ENCODE assay signal across 11 cellular contexts in genomic region chr11:95711162-95711944, GRCh38.
A peak's percentile ranks its signal among the peaks of the same experiment; 100 is the strongest.
DNase-seq lines count a peak whose midpoint lies in the region; ATAC-seq lines count a peak whose summit lies in the region.
"Had no signal": no experiment of that assay in that cellular context is flagged by ENCODE, and none has a peak within 500 bp of the region (broad histone marks: within the 10 kb centered on the region; RNA-seq: fewer than 3 reads in every experiment).

No MANE protein-coding gene starts in this region.

- H3K27ac ChIP-seq in CD4-positive, CD25-positive, alpha-beta regulatory T cell (ENCODE audit: insufficient read depth, low read length, poor library complexity, severe bottlenecking) = peak overlapping the region; percentile 2
- H3K27ac ChIP-seq in CD8-positive, alpha-beta memory T cell (ENCODE audit: low read depth, low read length) = no peak overlapping the region
- H3K27ac ChIP-seq: parathyroid adenoma had no signal

- no peaks in the 10 kb centered on the region for H3K36me3 Mint-ChIP-seq in CD4-positive, CD25-positive, alpha-beta regulatory T cell
- no peaks in the 10 kb centered on the region for H3K36me3 Mint-ChIP-seq in effector memory CD8-positive, alpha-beta T cell (ENCODE audit: insufficient read depth)
- H3K36me3 Mint-ChIP-seq in CD8-positive, alpha-beta memory T cell = no peaks in the 10 kb centered on the region

- peaks cover 0 to 2% (median 0%) of the 10 kb centered on the region in 7 donors for H3K9me3 Mint-ChIP-seq in CD4-positive, CD25-positive, alpha-beta regulatory T cell
- no peaks in the 10 kb centered on the region for H3K9me3 Mint-ChIP-seq in effector memory CD8-positive, alpha-beta T cell
- no peaks in the 10 kb centered on the region for H3K9me3 Mint-ChIP-seq in CD8-positive, alpha-beta memory T cell
- H3K9me3 Mint-ChIP-seq: HFFc6 had no signal

- DNase-seq in CD4-positive, CD25-positive, alpha-beta regulatory T cell = peak in 1 of 3 donors; percentile 63
- DNase-seq in effector memory CD8-positive, alpha-beta T cell = no peak
- no peak for DNase-seq in retina
- no peak for DNase-seq in central memory CD4-positive, alpha-beta T cell
- DNase-seq in CD8-positive, alpha-beta memory T cell = no peak
- no peak for DNase-seq in NCI-H2081 (lab: John Stamatoyannopoulos, UW)
- DNase-seq: HFFc6 had no signal

- CTCF ChIA-PET in CD8-positive, alpha-beta memory T cell (lab: Charles Lee) = interaction anchor here (2.6 kb wide), 1 partner anchor 558 kb away, joined by 14 read pairs; no protein-coding TSS in a partner anchor

- no peaks in the 10 kb centered on the region for H3K27me3 Mint-ChIP-seq in CD4-positive, CD25-positive, alpha-beta regulatory T cell
- peaks cover 36 to 53% of the 10 kb centered on the region in 2 donors for H3K27me3 Mint-ChIP-seq in effector memory CD8-positive, alpha-beta T cell
- peaks cover 0 to 18% of the 10 kb centered on the region in 2 donors for H3K27me3 Mint-ChIP-seq in CD8-positive, alpha-beta memory T cell

- POLR2A ChIA-PET in CD8-positive, alpha-beta memory T cell (lab: Charles Lee) = no interaction called here

- H3K4me1 Mint-ChIP-seq in CD4-positive, CD25-positive, alpha-beta regulatory T cell = peaks cover 25 to 41% (median 35%) of the 10 kb centered on the region in 4 donors
- H3K4me1 Mint-ChIP-seq in effector memory CD8-positive, alpha-beta T cell (ENCODE audit: low read depth in 2 of 2) = no peaks in the 10 kb centered on the region
- H3K4me1 Mint-ChIP-seq in CD8-positive, alpha-beta memory T cell = peaks cover 6 to 19% (median 12%) of the 10 kb centered on the region in 3 donors

- peak overlapping the region; percentile 52 to 82 (median 80) for H3K27ac Mint-ChIP-seq in CD4-positive, CD25-positive, alpha-beta regulatory T cell
- H3K27ac Mint-ChIP-seq in effector memory CD8-positive, alpha-beta T cell = no peak overlapping the region
- H3K27ac Mint-ChIP-seq in CD8-positive, alpha-beta memory T cell = peak overlapping the region in 1 of 8 donors; percentile 39
- H3K27ac Mint-ChIP-seq: HFFc6 had no signal

- H3K27me3 ChIP-seq in CD4-positive, CD25-positive, alpha-beta regulatory T cell (ENCODE audit: control insufficient read depth, insufficient read depth, low read length) = no peaks in the 10 kb centered on the region
- no peaks in the 10 kb centered on the region for H3K27me3 ChIP-seq in CD8-positive, alpha-beta memory T cell (ENCODE audit: insufficient read depth, low read length, poor library complexity, severe bottlenecking)

- ATAC-seq in CD4-positive, CD25-positive, alpha-beta regulatory T cell (ENCODE audit: low read depth in 2 of 2) = peak; percentile 58 to 67
- ATAC-seq in GM19372 (IDR thresholded peaks at IDR 0.05; ENCODE audit: low read depth, unreplicated experiment) (peak; percentile 37), HG03175 (IDR thresholded peaks at IDR 0.05; ENCODE audit: unreplicated experiment) (peak; percentile 42)
- ATAC-seq in effector memory CD8-positive, alpha-beta T cell (replicated peaks) = peak; percentile 36

- H3K4me3 Mint-ChIP-seq in CD4-positive, CD25-positive, alpha-beta regulatory T cell = peak overlapping the region; percentile 4 to 69 (median 39)
- H3K4me3 Mint-ChIP-seq in effector memory CD8-positive, alpha-beta T cell = no peak overlapping the region
- H3K4me3 Mint-ChIP-seq in CD8-positive, alpha-beta memory T cell = no peak overlapping the region
- H3K4me3 Mint-ChIP-seq: HFFc6 had no signal

- H3K4me1 ChIP-seq in CD4-positive, CD25-positive, alpha-beta regulatory T cell (ENCODE audit: control insufficient read depth, insufficient read depth, low read length, poor library complexity, severe bottlenecking) = peaks cover 25% of the 10 kb centered on the region
- H3K4me1 ChIP-seq in CD8-positive, alpha-beta memory T cell (ENCODE audit: insufficient read depth, low read length) = peaks cover 10% of the 10 kb centered on the region
- H3K4me1 ChIP-seq: parathyroid adenoma had no signal

- no peaks in the 10 kb centered on the region for H3K9me3 ChIP-seq in CD4-positive, CD25-positive, alpha-beta regulatory T cell (ENCODE audit: control insufficient read depth in 2 of 2, low read length in 2 of 2)
- H3K9me3 ChIP-seq in CD8-positive, alpha-beta memory T cell (ENCODE audit: low read length) = no peaks in the 10 kb centered on the region
- H3K9me3 ChIP-seq: heart right ventricle had no signal

- peak overlapping the region; percentile 48 for H3K4me3 ChIP-seq in CD4-positive, CD25-positive, alpha-beta regulatory T cell (ENCODE audit: low read depth, low read length)
- no peak overlapping the region for H3K4me3 ChIP-seq in CD8-positive, alpha-beta memory T cell (ENCODE audit: low read length)
- H3K4me3 ChIP-seq: heart right ventricle had no signal

- no peaks in the 10 kb centered on the region for H3K36me3 ChIP-seq in CD4-positive, CD25-positive, alpha-beta regulatory T cell (ENCODE audit: control insufficient read depth, insufficient read depth, low read length)
- H3K36me3 ChIP-seq in CD8-positive, alpha-beta memory T cell (ENCODE audit: insufficient read depth, low read length) = no peaks in the 10 kb centered on the region
- H3K36me3 ChIP-seq: heart right ventricle had no signal

Comparison
In these comparisons a context has a peak if more than half of its experiments do, and no peak if none do; other contexts are left out.
1. H3K27ac Mint-ChIP-seq: peak in CD4-positive, CD25-positive, alpha-beta regulatory T cell (3 of 3); none in effector memory CD8-positive, alpha-beta T cell (0 of 2).
2. H3K4me3 Mint-ChIP-seq: peak in CD4-positive, CD25-positive, alpha-beta regulatory T cell (4 of 4); none in effector memory CD8-positive, alpha-beta T cell (0 of 2) and CD8-positive, alpha-beta memory T cell (0 of 7).
3. Peak in every context shown above with its lines, with median percentiles within 50 percentile points of each other: ATAC-seq.